18 cellular contexts compared by ENCODE assay signal in the genomic region with DNA sequence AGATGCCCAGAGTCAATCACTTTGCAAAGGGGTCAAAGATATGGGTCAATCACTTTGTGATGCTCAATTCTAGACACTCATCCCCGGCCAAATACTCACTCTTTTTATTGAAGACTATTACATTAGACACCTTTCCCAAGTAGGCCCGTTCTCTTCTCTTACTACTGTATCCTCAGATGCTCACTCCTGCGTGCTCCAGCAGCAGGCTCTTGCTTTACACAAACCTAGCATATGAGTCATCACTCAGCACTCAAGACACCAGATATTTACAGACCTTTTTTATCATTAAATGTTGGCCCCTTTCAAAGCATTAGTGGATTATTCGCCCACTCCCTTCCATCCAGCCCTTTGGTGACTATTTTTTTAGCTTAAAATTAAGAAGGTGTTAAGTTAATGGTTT.
A peak's percentile ranks its signal among the peaks of the same experiment; 100 is the strongest.
DNase-seq lines count a peak whose midpoint lies in the region; ATAC-seq and TF ChIP-seq lines count a peak whose summit lies in the region.
"Had no signal": no experiment of that assay in that cellular context is flagged by ENCODE, and none has a peak within 500 bp of the region (broad histone marks: within the 10 kb centered on the region; RNA-seq: fewer than 3 reads in every experiment).

No MANE protein-coding gene starts in this region.

- no peaks in the 10 kb centered on the region for H3K36me3 ChIP-seq in RWPE2 (ENCODE audit: low read depth)
- H3K36me3 ChIP-seq in tibial artery: no peaks in the 10 kb centered on the region
- H3K36me3 ChIP-seq: neutrophil had no signal

- no peak overlapping the region for H3K4me3 ChIP-seq in RWPE2 (ENCODE audit: severe bottlenecking)
- no peak overlapping the region for H3K4me3 ChIP-seq in fibroblast of mammary gland (ENCODE audit: control insufficient read depth, low read depth, low read length)
- H3K4me3 ChIP-seq in retinal pigment epithelial cell (ENCODE audit: low read length): no peak overlapping the region
- H3K4me3 ChIP-seq in tibial artery: no peak overlapping the region
- H3K4me3 ChIP-seq: PC-9 had no signal

- in situ Hi-C loops in G401 (cut with HindIII; ENCODE audit: low sequenced_read_pairs): no loop called here

- H3K9me3 ChIP-seq in RWPE2 (ENCODE audit: severe bottlenecking): no peaks in the 10 kb centered on the region
- no peaks in the 10 kb centered on the region for H3K9me3 ChIP-seq in tibial artery
- H3K9me3 ChIP-seq: neutrophil had no signal

- intact Hi-C loops in tibial artery (cut with DNase I; ENCODE audit: low total_unique reads): no loop called here

- no peak overlapping the region for H3K27ac ChIP-seq in RWPE2 (ENCODE audit: poor library complexity, severe bottlenecking)
- no peak overlapping the region for H3K27ac ChIP-seq in tibial artery
- H3K27ac ChIP-seq: KMS-11, neutrophil, PC-9 had no signal

- no peaks in the 10 kb centered on the region for H3K27me3 ChIP-seq in RWPE2 (ENCODE audit: insufficient read depth, poor library complexity, severe bottlenecking)
- H3K27me3 ChIP-seq in tibial artery: no peaks in the 10 kb centered on the region
- H3K27me3 ChIP-seq: neutrophil had no signal

- DNase-seq in G401 (ENCODE audit: low spot score) (peak; percentile 58), RWPE2 (ENCODE audit: low spot score) (no peak), fibroblast of mammary gland (ENCODE audit: low read depth) (peak; percentile 5), retinal pigment epithelial cell (ENCODE audit: low read depth) (peak; percentile 24), tibial artery (no peak), SK-N-DZ (ENCODE audit: low spot score) (no peak)
- DNase-seq: activated CD4-positive, alpha-beta T cell treated with anti-CD3 and anti-CD28 coated beads, Interleukin-2, amount 10 ng/mL, durations not matched to agents 24 days and 14 days; cerebellar nuclear complex; effector CD8-positive, alpha-beta T cell; hypothalamus; NCI-H1092 treated with DMSO at 0.1 percent for 48 hours; NCI-H2107; PC-9; right cardiac atrium; stimulated activated naive CD8-positive, alpha-beta T cell treated with anti-CD3 and anti-CD28 coated beads, Interleukin-15, Interleukin-2, amounts not matched to agents 100 U/mL and 50 U/mL, for 24 hours had no signal

- ATAC-seq in RWPE2 (ENCODE audit: low read depth): peak; percentile 52; the same call in 2 of the 3 replicates
- no peak for ATAC-seq in GM18502 (IDR thresholded peaks at IDR 0.05; ENCODE audit: poor library complexity, unreplicated experiment)
- ATAC-seq: right cardiac atrium; stimulated activated naive CD8-positive, alpha-beta T cell treated with anti-CD3 and anti-CD28 coated beads, Interleukin-15, Interleukin-2, amounts not matched to agents 100 U/mL and 50 U/mL, for 24 hours had no signal

- TF ChIP-seq CTCF in RWPE2 (IDR thresholded peaks at IDR 0.05; ENCODE audit: poor library complexity, severe bottlenecking) (no peak), fibroblast of mammary gland (conservative IDR thresholded peaks at IDR 0.05; ENCODE audit: control insufficient read depth, insufficient read depth, low read depth, low read length) (no peak), retinal pigment epithelial cell (conservative IDR thresholded peaks at IDR 0.05; ENCODE audit: low read depth, low read length) (no peak), tibial artery (IDR thresholded peaks at IDR 0.05) (no peak)

- H3K4me1 ChIP-seq in RWPE2 (ENCODE audit: insufficient read depth, poor library complexity, severe bottlenecking) (no peaks in the 10 kb centered on the region), tibial artery (no peaks in the 10 kb centered on the region)

Comparison
In these comparisons a context has a peak if more than half of its experiments do, and no peak if none do; other contexts are left out.
1. DNase-seq: peak in G401 (single experiment), fibroblast of mammary gland (single experiment) and retinal pigment epithelial cell (single experiment); none in RWPE2 (single experiment), tibial artery (0 of 2) and SK-N-DZ (single experiment).